21 cellular contexts compared by ENCODE assay signal in the genomic region with DNA sequence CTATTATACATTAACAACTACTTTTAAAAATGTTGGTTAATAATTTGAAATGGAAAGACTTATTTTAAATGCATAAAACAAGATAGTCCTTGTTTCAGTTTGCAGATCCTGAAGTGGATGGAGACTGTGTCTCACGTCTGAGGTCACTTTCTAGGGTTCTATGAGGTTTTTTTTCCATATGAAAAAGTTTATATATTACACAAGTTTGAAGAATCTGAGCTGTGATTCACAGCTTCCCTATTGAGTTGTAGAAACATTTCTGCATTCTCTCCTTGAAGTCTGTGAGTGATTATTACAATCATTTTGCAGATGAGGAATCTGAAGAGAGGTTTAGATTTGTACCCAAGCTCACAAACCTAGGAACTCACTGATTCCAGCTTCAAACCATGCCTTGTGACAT.
DNase-seq lines count a peak whose midpoint lies in the region; ATAC-seq and TF ChIP-seq lines count a peak whose summit lies in the region.
"Had no signal": no experiment of that assay in that cellular context is flagged by ENCODE, and none has a peak within 500 bp of the region (broad histone marks: within the 10 kb centered on the region; RNA-seq: fewer than 3 reads in every experiment).

No MANE protein-coding gene starts in this region.

- H3K4me1 Mint-ChIP-seq in GM23338 = peaks cover 2% of the 10 kb centered on the region; the same call in 2 of the 3 replicates

- H3K9me2 ChIP-seq in GM23338 (ENCODE audit: insufficient read depth) = peaks cover 6% of the 10 kb centered on the region; the same call in 1 of the 2 replicates

- DNase-seq in AG04449 (ENCODE audit: low read depth, low spot score) (peak; percentile 4), GM04504 (ENCODE audit: low read depth) (peak; percentile 35), astrocyte of the spinal cord (ENCODE audit: low read depth, low spot score) (peak; percentile 75), foreskin fibroblast (peak; percentile 36 to 73), OCI-M1 (lab: John Stamatoyannopoulos, UW) (no peak), GM23338 (ENCODE audit: low spot score) (no peak)
- DNase-seq in activated CD4-positive, alpha-beta T cell treated with anti-CD3 and anti-CD28 coated beads, Interleukin-2, amount 50 U/mL, for 4 hours = no peak
- DNase-seq: activated T-cell treated with anti-CD3 and anti-CD28 coated beads, Interleukin-2, amount 50 U/mL, for 72 hours; CD4-positive, alpha-beta T cell; dermis blood vessel endothelial cell; gastrocnemius medialis; NCI-H1436 treated with DMSO at 0.1 percent for 48 hours; NCI-H2171 treated with DMSO at 0.1 percent for 48 hours; NCI-H526; nucleus accumbens; SHP77; stimulated activated CD4-positive, alpha-beta T cell treated with anti-CD3 and anti-CD28 coated beads, Interleukin-15, amount 100 ng/mL, for 24 hours had no signal

- H3K36me3 Mint-ChIP-seq in GM23338 (ENCODE audit: low read depth) = no peaks in the 10 kb centered on the region
- H3K36me3 Mint-ChIP-seq: activated naive CD8-positive, alpha-beta T cell had no signal

- no peak for TF ChIP-seq CTCF in AG04449 (IDR thresholded peaks at IDR 0.05; ENCODE audit: insufficient read depth, low read length, missing control alignments)
- no peak for TF ChIP-seq CTCF in astrocyte of the spinal cord (IDR thresholded peaks at IDR 0.05; ENCODE audit: low read depth, low read length)
- no peak for TF ChIP-seq CTCF in foreskin fibroblast (IDR thresholded peaks at IDR 0.05; ENCODE audit: low read depth, low read length)
- no peak for TF ChIP-seq CTCF in GM23338 (conservative IDR thresholded peaks at IDR 0.05; ENCODE audit: low read depth in 2 of 2)

- no peak overlapping the region for H3K27ac ChIP-seq in GM23338 (ENCODE audit: low read depth)
- H3K27ac ChIP-seq: cardiac muscle cell, gastrocnemius medialis had no signal

- no peaks in the 10 kb centered on the region for H3K4me1 ChIP-seq in GM23338 (ENCODE audit: insufficient read depth)
- H3K4me1 ChIP-seq: gastrocnemius medialis had no signal

- H3K4me2 ChIP-seq in GM23338 = no peak overlapping the region

- CTCF ChIA-PET in AG04449 (lab: Yijun Ruan, JAX) = interaction anchor here (1.5 kb wide), 1 partner anchor 633 kb away, joined by 3 read pairs; no protein-coding TSS in a partner anchor

- H3K27me3 Mint-ChIP-seq in GM23338 (ENCODE audit: insufficient read depth, low read depth, poor library complexity) = no peaks in the 10 kb centered on the region
- H3K27me3 Mint-ChIP-seq: activated naive CD8-positive, alpha-beta T cell; CD4-positive, alpha-beta T cell had no signal

- no peaks in the 10 kb centered on the region for H3K36me3 ChIP-seq in GM23338 (ENCODE audit: insufficient read depth)
- H3K36me3 ChIP-seq: cardiac muscle cell, gastrocnemius medialis had no signal

- POLR2A ChIA-PET in AG04449 (lab: Yijun Ruan, JAX) = no interaction called here

- H3K79me2 ChIP-seq in GM23338 (replicated peaks; ENCODE audit: insufficient read depth) = no peaks in the 10 kb centered on the region

- no peak overlapping the region for H3K4me3 ChIP-seq in AG04449 (ENCODE audit: low read depth, low read length)
- H3K4me3 ChIP-seq in astrocyte of the spinal cord (ENCODE audit: low read depth, low read length) = no peak overlapping the region
- no peak overlapping the region for H3K4me3 ChIP-seq in foreskin fibroblast (ENCODE audit: low read depth in 1 of 2, low read length in 2 of 2)
- no peak overlapping the region for H3K4me3 ChIP-seq in GM23338
- H3K4me3 ChIP-seq: cardiac muscle cell, gastrocnemius medialis had no signal

- H4K20me1 ChIP-seq in GM23338 (replicated peaks; ENCODE audit: insufficient read depth) = no peaks in the 10 kb centered on the region

- H2AFZ ChIP-seq in GM23338 = no peak overlapping the region

- H3K9me3 Mint-ChIP-seq in GM23338 = no peaks in the 10 kb centered on the region
- H3K9me3 Mint-ChIP-seq: CD4-positive, alpha-beta T cell had no signal

- no peaks in the 10 kb centered on the region for H3F3A ChIP-seq in GM23338 (replicated peaks; ENCODE audit: low read depth)

- H3K27ac Mint-ChIP-seq in GM23338 = no peak overlapping the region
- H3K27ac Mint-ChIP-seq: activated naive CD8-positive, alpha-beta T cell; activated T-cell treated with anti-CD3 and anti-CD28 coated beads, Interleukin-2, amount 50 U/mL, for 72 hours; CD4-positive, alpha-beta T cell had no signal

- H3K27me3 ChIP-seq in GM23338 (ENCODE audit: insufficient read depth) = no peaks in the 10 kb centered on the region
- H3K27me3 ChIP-seq: cardiac muscle cell, gastrocnemius medialis had no signal

- no peak overlapping the region for H3K4me3 Mint-ChIP-seq in GM23338
- H3K4me3 Mint-ChIP-seq: activated naive CD8-positive, alpha-beta T cell; activated T-cell treated with anti-CD3 and anti-CD28 coated beads, Interleukin-2, amount 50 U/mL, for 72 hours; CD4-positive, alpha-beta T cell had no signal

- in situ Hi-C loops in astrocyte of the spinal cord (cut with HindIII; ENCODE audit: low sequenced_read_pairs) = no loop called here

- ATAC-seq in GM23338 (no peak), GM18502 (IDR thresholded peaks at IDR 0.05; ENCODE audit: poor library complexity, unreplicated experiment) (no peak)
- ATAC-seq: activated T-cell treated with anti-CD3 and anti-CD28 coated beads, Interleukin-2, amount 50 U/mL, for 72 hours; gastrocnemius medialis; HCT116 had no signal

TF ChIP-seq in GM23338, 12 proteins besides CTCF, POLR2A, EP300 and RAD21:
- TF ChIP-seq CREB1 (CRISPR knock-in tag; IDR thresholded peaks at IDR 0.05; ENCODE audit: low read depth) = no peak
TF ChIP-seq in GM23338: peak in this region for 0.

Comparison
In these comparisons a context has a peak if more than half of its experiments do, and no peak if none do; other contexts are left out.
1. DNase-seq: peak in AG04449 (single experiment), GM04504 (single experiment), astrocyte of the spinal cord (single experiment) and foreskin fibroblast (2 of 2); none in OCI-M1 (single experiment), GM23338 (single experiment) and activated CD4-positive, alpha-beta T cell treated with anti-CD3 and anti-CD28 coated beads, Interleukin-2, amount 50 U/mL, for 4 hours (0 of 2).